Comparison of ENCODE assay signal across 20 cellular contexts in the genomic region with DNA sequence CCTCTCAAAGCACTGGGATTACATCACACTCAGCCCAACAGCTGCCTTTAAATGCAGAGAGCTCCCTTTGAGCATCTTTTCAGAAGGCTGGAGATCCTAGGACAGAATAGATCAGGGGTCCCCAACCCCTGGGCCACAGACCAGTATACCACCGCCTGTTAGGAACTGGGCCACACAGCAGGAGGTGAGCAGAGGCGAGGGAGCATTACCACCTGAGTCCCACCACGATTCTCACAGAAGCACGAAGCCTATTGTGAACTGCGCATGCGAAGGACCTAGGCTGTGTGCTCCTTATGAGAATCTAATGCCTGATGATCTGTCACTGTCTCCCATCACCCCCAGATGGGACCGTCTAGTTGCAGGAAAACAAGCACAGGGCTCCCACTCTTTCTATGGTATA. TPM values are rescaled to one million over a fixed set of nuclear protein-coding genes. Genes with fewer than 3 reads are reported as not detected.
DNase-seq lines count a peak whose midpoint lies in the region; ATAC-seq and TF ChIP-seq lines count a peak whose summit lies in the region.
"Had no signal": no experiment of that assay in that cellular context is flagged by ENCODE, and none has a peak within 500 bp of the region (broad histone marks: within the 10 kb centered on the region; RNA-seq: fewer than 3 reads in every experiment).

No MANE protein-coding gene starts in this region.

- H3K9me3 ChIP-seq in neural progenitor cell (ENCODE audit: low read depth): no peaks in the 10 kb centered on the region
- no peaks in the 10 kb centered on the region for H3K9me3 ChIP-seq in thyroid gland
- H3K9me3 ChIP-seq: Caco-2 had no signal

- H3K4me1 ChIP-seq in neural progenitor cell: peaks cover 18% of the 10 kb centered on the region
- H3K4me1 ChIP-seq in thyroid gland: peaks cover 11 to 16% of the 10 kb centered on the region in 2 donors
- H3K4me1 ChIP-seq: BLaER1 had no signal

- no peak overlapping the region for H3K4me3 ChIP-seq in neural progenitor cell
- H3K4me3 ChIP-seq in thyroid gland (replicated peaks in 1 of 3): no peak overlapping the region
- H3K4me3 ChIP-seq: BLaER1, GM12878, GM23248 had no signal

- ATAC-seq in stimulated activated effector memory CD8-positive, alpha-beta T cell treated with anti-CD3 and anti-CD28 coated beads, Interleukin-12 subunit alpha, Interleukin-12 subunit beta, amount 100 ng/mL, for 72 hours: no peak
- ATAC-seq: CD8-positive, alpha-beta T cell; GM12878 had no signal

- no peak overlapping the region for H3K4me2 ChIP-seq in neural progenitor cell
- H3K4me2 ChIP-seq: BLaER1 had no signal

- H3K4me1 Mint-ChIP-seq in neural progenitor cell: peaks cover 18% of the 10 kb centered on the region
- H3K4me1 Mint-ChIP-seq in stimulated activated effector memory CD8-positive, alpha-beta T cell treated with anti-CD3 and anti-CD28 coated beads, Interleukin-12 subunit alpha, Interleukin-12 subunit beta, amount 100 ng/mL, for 72 hours: peaks cover 18% of the 10 kb centered on the region

- peaks cover 7% of the 10 kb centered on the region for H3K36me3 Mint-ChIP-seq in neural progenitor cell
- peaks cover 10% of the 10 kb centered on the region for H3K36me3 Mint-ChIP-seq in stimulated activated effector memory CD8-positive, alpha-beta T cell treated with anti-CD3 and anti-CD28 coated beads, Interleukin-12 subunit alpha, Interleukin-12 subunit beta, amount 100 ng/mL, for 72 hours
- H3K36me3 Mint-ChIP-seq: CD8-positive, alpha-beta T cell had no signal

- intact Hi-C loops in thyroid gland (cut with DNase I): no loop called here

- peaks cover 20% of the 10 kb centered on the region for H4K20me1 ChIP-seq in neural progenitor cell (ENCODE audit: low read depth)
- H4K20me1 ChIP-seq: BLaER1 had no signal

- peak overlapping the region; percentile 52 for H3K4me3 Mint-ChIP-seq in neural progenitor cell
- H3K4me3 Mint-ChIP-seq in stimulated activated effector memory CD8-positive, alpha-beta T cell treated with anti-CD3 and anti-CD28 coated beads, Interleukin-12 subunit alpha, Interleukin-12 subunit beta, amount 100 ng/mL, for 72 hours: no peak overlapping the region
- H3K4me3 Mint-ChIP-seq: B cell; CD4-positive, CD25-positive, alpha-beta regulatory T cell; CD8-positive, alpha-beta T cell had no signal

- 83 to 97% methylated on average over 6 to 7 of the region's 7 CpGs for WGBS in thyroid gland, 2 donors

- TF ChIP-seq CTCF in neural progenitor cell (IDR thresholded peaks at IDR 0.05): no peak
- TF ChIP-seq CTCF in thyroid gland (IDR thresholded peaks at IDR 0.05): no peak

- no peak overlapping the region for H2AFZ ChIP-seq in neural progenitor cell (replicated peaks)
- H2AFZ ChIP-seq: GM23248 had no signal

- no peak overlapping the region for H3K27ac ChIP-seq in neural progenitor cell
- no peak overlapping the region for H3K27ac ChIP-seq in thyroid gland
- H3K27ac ChIP-seq: 22Rv1, BLaER1, C4-2B, GM23248 had no signal

- H3K27ac Mint-ChIP-seq in neural progenitor cell: no peak overlapping the region
- no peak overlapping the region for H3K27ac Mint-ChIP-seq in stimulated activated effector memory CD8-positive, alpha-beta T cell treated with anti-CD3 and anti-CD28 coated beads, Interleukin-12 subunit alpha, Interleukin-12 subunit beta, amount 100 ng/mL, for 72 hours
- H3K27ac Mint-ChIP-seq: B cell; CD4-positive, CD25-positive, alpha-beta regulatory T cell; CD8-positive, alpha-beta T cell had no signal

- peaks cover 23% of the 10 kb centered on the region for H3K79me2 ChIP-seq in neural progenitor cell (ENCODE audit: low read depth)

- H3K36me3 ChIP-seq in neural progenitor cell (no peaks in the 10 kb centered on the region), thyroid gland (no peaks in the 10 kb centered on the region)

- peaks cover 6% of the 10 kb centered on the region for H3K27me3 Mint-ChIP-seq in neural progenitor cell (ENCODE audit: insufficient read depth, low read depth)

- no peak overlapping the region for H3K9ac ChIP-seq in neural progenitor cell
- H3K9ac ChIP-seq: BLaER1, GM23248 had no signal

- no peak for TF ChIP-seq POLR2A in thyroid gland (IDR thresholded peaks at IDR 0.05)

- H3K27me3 ChIP-seq in neural progenitor cell (peaks cover 21% of the 10 kb centered on the region), thyroid gland (no peaks in the 10 kb centered on the region)
- H3K27me3 ChIP-seq: BLaER1 had no signal

- H3K9me3 Mint-ChIP-seq in neural progenitor cell: peaks cover 2% of the 10 kb centered on the region
- no peaks in the 10 kb centered on the region for H3K9me3 Mint-ChIP-seq in stimulated activated effector memory CD8-positive, alpha-beta T cell treated with anti-CD3 and anti-CD28 coated beads, Interleukin-12 subunit alpha, Interleukin-12 subunit beta, amount 100 ng/mL, for 72 hours
- H3K9me3 Mint-ChIP-seq: CD8-positive, alpha-beta T cell had no signal

- peaks cover 41% of the 10 kb centered on the region for H3F3A ChIP-seq in neural progenitor cell (ENCODE audit: low read depth)

- DNase-seq in activated CD8-positive, alpha-beta memory T cell treated with anti-CD3 and anti-CD28 coated beads, Interleukin-2, amount 50 U/mL, for 48 hours: peak; percentile 48
- DNase-seq in activated CD8-positive, alpha-beta memory T cell treated with anti-CD3 and anti-CD28 coated beads for 24 hours: no peak
- DNase-seq in mesenteric fat pad (ENCODE audit: low spot score) (peak; percentile 72), neural progenitor cell (ENCODE audit: low spot score) (no peak), thyroid gland (no peak)
- DNase-seq in stimulated activated effector memory CD8-positive, alpha-beta T cell treated with anti-CD3 and anti-CD28 coated beads, Interleukin-12 subunit alpha, Interleukin-12 subunit beta, amount 100 ng/mL, for 72 hours (ENCODE audit: low spot score in 2 of 2): no peak
- DNase-seq: Caco-2; CD4-positive, CD25-positive, alpha-beta regulatory T cell; CD8-positive, alpha-beta T cell; DMS153; DND-41; GDM1; GM23248; H7; HCEC 1CT had no signal

RNA-seq across cellular contexts. Expression of a gene that starts 2.2 kb away (rescaled TPM):
- total RNA-seq in mesenteric fat pad: 25.3 TPM
- 28.2 and 35.4 TPM in 2 replicates for total RNA-seq in neural progenitor cell (ENCODE audit: low replicate concordance)
- total RNA-seq in thyroid gland: 10 to 100 TPM; 14.1 to 22.1 (median 16.7) TPM

RNA-seq across cellular contexts. Expression of a gene that starts 51.2 kb away (rescaled TPM):
- total RNA-seq in mesenteric fat pad: 115 TPM
- 305 and 373 TPM in 2 replicates for total RNA-seq in neural progenitor cell (ENCODE audit: low replicate concordance)
- 100 to 1,000 TPM in 2 of 4 donors, 10 to 100 TPM in 2; 70.3 to 108 (median 97.7) TPM for total RNA-seq in thyroid gland

Comparison
In these comparisons a context has a peak if more than half of its experiments do, and no peak if none do; other contexts are left out.
1. DNase-seq: peak in activated CD8-positive, alpha-beta memory T cell treated with anti-CD3 and anti-CD28 coated beads, Interleukin-2, amount 50 U/mL, for 48 hours (single experiment) and mesenteric fat pad (single experiment); none in activated CD8-positive, alpha-beta memory T cell treated with anti-CD3 and anti-CD28 coated beads for 24 hours (single experiment), neural progenitor cell (single experiment), thyroid gland (0 of 2) and stimulated activated effector memory CD8-positive, alpha-beta T cell treated with anti-CD3 and anti-CD28 coated beads, Interleukin-12 subunit alpha, Interleukin-12 subunit beta, amount 100 ng/mL, for 72 hours (0 of 2).